In genomic region chr9:91221332-91221731, GRCh38 we compare ENCODE assay signal across 19 cellular contexts.
DNase-seq lines count a peak whose midpoint lies in the region; ATAC-seq and TF ChIP-seq lines count a peak whose summit lies in the region.
"Had no signal": no experiment of that assay in that cellular context is flagged by ENCODE, and none has a peak within 500 bp of the region (broad histone marks: within the 10 kb centered on the region; RNA-seq: fewer than 3 reads in every experiment).

No MANE protein-coding gene starts in this region.

- no peaks in the 10 kb centered on the region for H3K27me3 ChIP-seq in tibial nerve
- H3K27me3 ChIP-seq: breast epithelium, left lung had no signal

- H3K9me3 ChIP-seq in tibial nerve = no peaks in the 10 kb centered on the region
- H3K9me3 ChIP-seq: A549, breast epithelium, left lung had no signal

- ATAC-seq in left ventricle myocardium superior (peak; percentile 46), Right ventricle myocardium superior (ENCODE audit: poor library complexity) (no peak), left lobe of liver (no peak)
- ATAC-seq: A549; activated T-helper 17 cell treated with anti-CD3 and anti-CD28 coated beads, Interleukin-2, amount 50 U/mL, for 72 hours; left lung had no signal

- H3K27ac ChIP-seq in tibial nerve = peak overlapping the region in 1 of 4 donors; percentile 63
- H3K27ac ChIP-seq: A549, left lung had no signal

- 47 to 51% methylated on average over 6 of the region's 6 CpGs for WGBS in tibial nerve, 2 donors

- intact Hi-C loops in left ventricle myocardium superior (cut with micrococcal nuclease) (no loop called here), Right ventricle myocardium superior (cut with DNase I) (no loop called here)

- H3K36me3 ChIP-seq in tibial nerve = peaks cover 0 to 35% (median 4%) of the 10 kb centered on the region in 3 donors
- H3K36me3 ChIP-seq: breast epithelium had no signal

- POLR2A ChIA-PET in HEK293T (lab: Yijun Ruan, JAX) = no interaction called here

- CTCF ChIA-PET in HEK293T (lab: Yijun Ruan, JAX) = no interaction called here

- DNase-seq in left ventricle myocardium superior = no peak
- DNase-seq in Right ventricle myocardium superior = no peak
- peak; percentile 84 for DNase-seq in choroid plexus epithelial cell (ENCODE audit: low read depth)
- peak; percentile 17 for DNase-seq in medulla oblongata (ENCODE audit: extremely low spot score)
- DNase-seq in activated CD8-positive, alpha-beta memory T cell treated with anti-CD3 and anti-CD28 coated beads for 24 hours = no peak
- DNase-seq in left lobe of liver (ENCODE audit: low spot score) = no peak
- no peak for DNase-seq in HEK293T (ENCODE audit: extremely low spot score)
- no peak for DNase-seq in tibial nerve (ENCODE audit: low spot score in 2 of 2)
- DNase-seq: activated CD4-positive, alpha-beta T cell treated with anti-CD3 and anti-CD28 coated beads for 4 hours; activated naive CD8-positive, alpha-beta T cell treated with anti-CD3 and anti-CD28 coated beads for 36 hours; C1 segment of cervical spinal cord; NCI-H1436 treated with DMSO at 0.1 percent for 48 hours; NCI-H2171 treated with DMSO at 0.1 percent for 48 hours; SHP77; stimulated activated CD4-positive, alpha-beta T cell treated with anti-CD3 and anti-CD28 coated beads, Interleukin-15, amount 100 ng/mL, for 24 hours had no signal

- TF ChIP-seq POLR2A in tibial nerve (IDR thresholded peaks at IDR 0.05) = no peak

- H3K4me3 ChIP-seq in choroid plexus epithelial cell (ENCODE audit: low read depth, low read length) (no peak overlapping the region), tibial nerve (no peak overlapping the region)
- H3K4me3 ChIP-seq: A549, breast epithelium, left lung had no signal

- H3K4me1 ChIP-seq in tibial nerve = peaks cover 0 to 10% (median 0%) of the 10 kb centered on the region in 4 donors
- H3K4me1 ChIP-seq: A549, breast epithelium, left lung had no signal

- TF ChIP-seq EP300 in tibial nerve (IDR thresholded peaks at IDR 0.05) = no peak

- TF ChIP-seq CTCF in choroid plexus epithelial cell (conservative IDR thresholded peaks at IDR 0.05; ENCODE audit: low read depth, low read length) (no peak), tibial nerve (IDR thresholded peaks at IDR 0.05) (no peak)

TF ChIP-seq in HEK293T, 16 proteins besides CTCF, POLR2A, EP300 and RAD21:
- TF ChIP-seq ELF4 (IDR thresholded peaks at IDR 0.05) (no peak), ARNT (IDR thresholded peaks at IDR 0.05) (no peak)

Comparison
In these comparisons a context has a peak if more than half of its experiments do, and no peak if none do; other contexts are left out.
1. DNase-seq: peak in choroid plexus epithelial cell (single experiment) and medulla oblongata (single experiment); none in left ventricle myocardium superior (single experiment), Right ventricle myocardium superior (single experiment), activated CD8-positive, alpha-beta memory T cell treated with anti-CD3 and anti-CD28 coated beads for 24 hours (single experiment), left lobe of liver (single experiment), HEK293T (single experiment) and tibial nerve (0 of 2).